In the genomic region with DNA sequence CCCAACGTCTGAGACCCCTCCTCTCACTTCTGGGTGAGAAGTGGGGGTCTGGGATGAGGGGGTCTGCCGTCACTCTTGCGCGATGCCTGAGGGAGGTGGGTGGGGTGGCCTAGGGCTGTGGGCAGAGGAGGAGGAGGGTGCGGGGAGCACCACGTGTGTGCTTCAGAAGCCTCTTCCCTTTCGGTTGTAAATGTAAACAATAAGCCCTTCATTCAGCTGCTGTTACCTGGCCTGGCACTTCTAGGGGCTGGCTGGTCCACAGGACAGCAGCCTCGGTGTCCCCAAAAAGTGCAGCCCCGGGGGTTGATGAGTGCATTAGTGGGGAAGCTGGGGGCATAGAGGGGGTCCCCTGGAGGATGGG, we compare ENCODE assay signal across 8 cellular contexts. TPM values are rescaled to one million over a fixed set of nuclear protein-coding genes. Genes with fewer than 3 reads are reported as not detected.
A peak's percentile ranks its signal among the peaks of the same experiment; 100 is the strongest.
DNase-seq lines count a peak whose midpoint lies in the region; ATAC-seq lines count a peak whose summit lies in the region.

No MANE protein-coding gene starts in this region.

- peak overlapping the region; percentile 1 for H3K4me3 Mint-ChIP-seq in activated CD4-positive, alpha-beta T cell treated with anti-CD3 and anti-CD28 coated beads, Interleukin-2, amount 10 ng/mL, durations not matched to agents 7 days and 5 days
- H3K4me3 Mint-ChIP-seq in activated naive CD8-positive, alpha-beta T cell treated with anti-CD3 and anti-CD28 coated beads, Interleukin-2, amount 50 U/mL, for 24 hours: peak overlapping the region; percentile 34

- peaks cover 21% of the 10 kb centered on the region for H3K4me1 Mint-ChIP-seq in activated CD4-positive, alpha-beta T cell treated with anti-CD3 and anti-CD28 coated beads, Interleukin-2, amount 10 ng/mL, durations not matched to agents 7 days and 5 days
- H3K4me1 Mint-ChIP-seq in activated naive CD8-positive, alpha-beta T cell treated with anti-CD3 and anti-CD28 coated beads, Interleukin-2, amount 50 U/mL, for 24 hours: peaks cover 28% of the 10 kb centered on the region

- POLR2A ChIA-PET in activated CD4-positive, alpha-beta T cell treated with anti-CD3 and anti-CD28 coated beads, Interleukin-2, amount 10 ng/mL, durations not matched to agents 7 days and 5 days (lab: Charles Lee): no interaction called here

- CTCF ChIA-PET in activated CD4-positive, alpha-beta T cell treated with anti-CD3 and anti-CD28 coated beads, Interleukin-2, amount 10 ng/mL, durations not matched to agents 7 days and 5 days (lab: Charles Lee): interaction anchor here (0.6 to 1.4 kb wide), 2 partner anchors 22 to 38 kb away, joined by 3 read pairs; no protein-coding TSS in a partner anchor

- no peak for DNase-seq in activated CD4-positive, alpha-beta T cell treated with anti-CD3 and anti-CD28 coated beads, Interleukin-2, amount 10 ng/mL, durations not matched to agents 7 days and 5 days
- no peak for DNase-seq in activated CD4-positive, alpha-beta T cell treated with anti-CD3 and anti-CD28 coated beads, Interleukin-2, amount 50 U/mL, for 1 hour
- DNase-seq in activated naive CD8-positive, alpha-beta T cell treated with anti-CD3 and anti-CD28 coated beads, Interleukin-2, amount 50 U/mL, for 24 hours: no peak
- DNase-seq in 8988T: no peak

- no peak overlapping the region for H3K27ac Mint-ChIP-seq in activated CD4-positive, alpha-beta T cell treated with anti-CD3 and anti-CD28 coated beads, Interleukin-2, amount 10 ng/mL, durations not matched to agents 7 days and 5 days
- H3K27ac Mint-ChIP-seq in activated naive CD8-positive, alpha-beta T cell treated with anti-CD3 and anti-CD28 coated beads, Interleukin-2, amount 50 U/mL, for 24 hours: no peak overlapping the region

- ATAC-seq in activated naive CD8-positive, alpha-beta T cell treated with anti-CD3 and anti-CD28 coated beads, Interleukin-2, amount 50 U/mL, for 24 hours: no peak
- ATAC-seq in HG03039 (IDR thresholded peaks at IDR 0.05; ENCODE audit: unreplicated experiment): no peak
- no peak for ATAC-seq in esophagus mucosa

- peak overlapping the region; percentile 92 for H3K27ac ChIP-seq in layer of hippocampus (ENCODE audit: low read depth, low read length)
- H3K27ac ChIP-seq in temporal lobe (ENCODE audit: low read depth, low read length): peak overlapping the region; percentile 77

- H3K27me3 ChIP-seq in layer of hippocampus (ENCODE audit: control insufficient read depth, insufficient read depth, low read length): no peaks in the 10 kb centered on the region

- no peaks in the 10 kb centered on the region for H3K9me3 Mint-ChIP-seq in activated CD4-positive, alpha-beta T cell treated with anti-CD3 and anti-CD28 coated beads, Interleukin-2, amount 10 ng/mL, durations not matched to agents 7 days and 5 days
- no peaks in the 10 kb centered on the region for H3K9me3 Mint-ChIP-seq in activated naive CD8-positive, alpha-beta T cell treated with anti-CD3 and anti-CD28 coated beads, Interleukin-2, amount 50 U/mL, for 24 hours

- peaks cover 28% of the 10 kb centered on the region for H3K27me3 Mint-ChIP-seq in activated CD4-positive, alpha-beta T cell treated with anti-CD3 and anti-CD28 coated beads, Interleukin-2, amount 10 ng/mL, durations not matched to agents 7 days and 5 days
- peaks cover 30% of the 10 kb centered on the region for H3K27me3 Mint-ChIP-seq in activated naive CD8-positive, alpha-beta T cell treated with anti-CD3 and anti-CD28 coated beads, Interleukin-2, amount 50 U/mL, for 24 hours

- no peaks in the 10 kb centered on the region for H3K36me3 Mint-ChIP-seq in activated CD4-positive, alpha-beta T cell treated with anti-CD3 and anti-CD28 coated beads, Interleukin-2, amount 10 ng/mL, durations not matched to agents 7 days and 5 days (ENCODE audit: low read depth)
- H3K36me3 Mint-ChIP-seq in activated naive CD8-positive, alpha-beta T cell treated with anti-CD3 and anti-CD28 coated beads, Interleukin-2, amount 50 U/mL, for 24 hours (ENCODE audit: low read depth): no peaks in the 10 kb centered on the region

RNA-seq across cellular contexts. Expression of a gene that starts 1.4 kb away (rescaled TPM):
- under 1 TPM; 0.72 to 0.89 TPM for total RNA-seq in activated CD4-positive, alpha-beta T cell treated with anti-CD3 and anti-CD28 coated beads, Interleukin-2, amount 10 ng/mL, durations not matched to agents 7 days and 5 days
- total RNA-seq in temporal lobe (119 TPM), esophagus mucosa (4.3 TPM)

RNA-seq across cellular contexts. Expression of a gene that starts 36.4 kb away (rescaled TPM):
- total RNA-seq in activated CD4-positive, alpha-beta T cell treated with anti-CD3 and anti-CD28 coated beads, Interleukin-2, amount 10 ng/mL, durations not matched to agents 7 days and 5 days: 10 to 100 TPM; 52.2 to 62.9 TPM
- total RNA-seq in temporal lobe: 15.7 TPM
- total RNA-seq in esophagus mucosa: 29.1 TPM

Comparison
In these comparisons a context has a peak if more than half of its experiments do, and no peak if none do; other contexts are left out.
1. RNA of a gene that starts 1.4 kb away (total RNA-seq): 119 TPM in temporal lobe (single experiment); 4.3 TPM in esophagus mucosa (single experiment) and 0.72 to 0.89 TPM in activated CD4-positive, alpha-beta T cell treated with anti-CD3 and anti-CD28 coated beads, Interleukin-2, amount 10 ng/mL, durations not matched to agents 7 days and 5 days; every median in the first group is over 10 times any median in the second.